ENCODE assay signal across 26 cellular contexts in the genomic region with DNA sequence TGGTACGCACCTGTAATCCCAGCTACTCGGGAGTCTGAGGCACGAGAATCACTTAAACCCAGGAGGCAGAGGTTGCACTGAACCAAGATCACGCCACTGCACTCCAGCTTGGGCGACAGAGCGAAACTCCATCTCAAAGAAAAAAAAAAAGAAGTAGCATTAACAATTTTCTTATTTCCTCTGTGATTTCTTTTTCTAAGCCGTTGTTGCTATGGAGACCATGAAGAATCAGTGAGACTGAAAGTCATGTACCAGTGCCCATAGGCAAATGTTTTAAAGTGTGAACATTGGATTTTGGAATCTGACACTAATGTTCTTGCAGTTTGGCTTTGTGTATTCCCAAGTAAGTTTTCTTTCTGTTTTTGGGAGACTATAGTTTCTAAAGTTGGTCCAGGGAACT.
A peak's percentile ranks its signal among the peaks of the same experiment; 100 is the strongest.
DNase-seq lines count a peak whose midpoint lies in the region; ATAC-seq lines count a peak whose summit lies in the region.
"Had no signal": no experiment of that assay in that cellular context is flagged by ENCODE, and none has a peak within 500 bp of the region (broad histone marks: within the 10 kb centered on the region; RNA-seq: fewer than 3 reads in every experiment).

No MANE protein-coding gene starts in this region.

- no peaks in the 10 kb centered on the region for H3K9me3 ChIP-seq in adipocyte (ENCODE audit: control insufficient read depth, low read length)
- H3K9me3 ChIP-seq: A549, colonic mucosa, gastroesophageal sphincter, lower lobe of right lung, ovary, suprapubic skin had no signal

- DNase-seq in activated T-cell treated with anti-CD3 and anti-CD28 coated beads, Interleukin-2, amount 50 U/mL, for 24 hours = no peak
- DNase-seq in activated T-cell treated with anti-CD3 and anti-CD28 coated beads, Interleukin-2, amount 50 U/mL, for 1 hour = no peak
- DNase-seq in adipocyte (ENCODE audit: low read depth) = peak; percentile 7
- DNase-seq in NCI-H1105 (lab: John Stamatoyannopoulos, UW) = no peak
- DNase-seq in COR-L47 (lab: John Stamatoyannopoulos, UW) = no peak
- DNase-seq: activated CD4-positive, alpha-beta T cell treated with anti-CD3 and anti-CD28 coated beads, Interleukin-2, amount 10 ng/mL, durations not matched to agents 7 days and 5 days; activated gamma-delta T cell treated with Interleukin-2 at 50 U/mL for 16 hours; activated naive CD8-positive, alpha-beta T cell treated with anti-CD3 and anti-CD28 coated beads, Interleukin-2, amount 10 ng/mL, durations not matched to agents 7 days and 5 days; activated T-cell treated with anti-CD3 and anti-CD28 coated beads, Interleukin-2, amount 50 U/mL, for 48 hours; colonic mucosa; DMS53; effector CD8-positive, alpha-beta T cell; hippocampal formation; lower lobe of right lung; NCI-H1694 treated with DMSO at 0.1 percent for 48 hours; NCI-H2171; NCI-H82; ovary had no signal

- H3K9ac ChIP-seq in adipocyte (ENCODE audit: low read length) = no peak overlapping the region

- no peaks in the 10 kb centered on the region for H3K27me3 ChIP-seq in adipocyte (replicated peaks; ENCODE audit: control insufficient read depth, insufficient read depth, low read length)
- H3K27me3 ChIP-seq: colonic mucosa, gastroesophageal sphincter, ovary, suprapubic skin had no signal

- H3K4me3 ChIP-seq in adipocyte (ENCODE audit: low read length) = no peak overlapping the region
- H3K4me3 ChIP-seq: A549, colonic mucosa, gastroesophageal sphincter, GM23338, lower lobe of right lung, ovary, suprapubic skin had no signal

- peaks cover 7% of the 10 kb centered on the region for H3K4me1 ChIP-seq in adipocyte (ENCODE audit: control insufficient read depth, insufficient read depth, low read length)
- H3K4me1 ChIP-seq: colonic mucosa had no signal

- H3K4me3 Mint-ChIP-seq in activated T-cell treated with anti-CD3 and anti-CD28 coated beads, Interleukin-2, amount 50 U/mL, for 24 hours = no peak overlapping the region
- H3K4me3 Mint-ChIP-seq: activated CD4-positive, alpha-beta T cell treated with anti-CD3 and anti-CD28 coated beads, Interleukin-2, amount 10 ng/mL, durations not matched to agents 7 days and 5 days; activated naive CD8-positive, alpha-beta T cell treated with anti-CD3 and anti-CD28 coated beads, Interleukin-2, amount 10 ng/mL, durations not matched to agents 7 days and 5 days; GM23338; stimulated activated effector memory CD8-positive, alpha-beta T cell treated with anti-CD3 and anti-CD28 coated beads, Interleukin-12 subunit alpha, Interleukin-12 subunit beta, amount 100 ng/mL, for 72 hours had no signal

- H3K36me3 Mint-ChIP-seq in activated T-cell treated with anti-CD3 and anti-CD28 coated beads, Interleukin-2, amount 50 U/mL, for 24 hours (ENCODE audit: low read depth) = no peaks in the 10 kb centered on the region

- no peaks in the 10 kb centered on the region for H3K9me3 Mint-ChIP-seq in activated T-cell treated with anti-CD3 and anti-CD28 coated beads, Interleukin-2, amount 50 U/mL, for 24 hours
- H3K9me3 Mint-ChIP-seq: activated CD4-positive, alpha-beta T cell treated with anti-CD3 and anti-CD28 coated beads, Interleukin-2, amount 10 ng/mL, durations not matched to agents 7 days and 5 days; activated naive CD8-positive, alpha-beta T cell treated with anti-CD3 and anti-CD28 coated beads, Interleukin-2, amount 10 ng/mL, durations not matched to agents 7 days and 5 days; GM23338; stimulated activated effector memory CD8-positive, alpha-beta T cell treated with anti-CD3 and anti-CD28 coated beads, Interleukin-12 subunit alpha, Interleukin-12 subunit beta, amount 100 ng/mL, for 72 hours had no signal

- H3K27me3 Mint-ChIP-seq in activated T-cell treated with anti-CD3 and anti-CD28 coated beads, Interleukin-2, amount 50 U/mL, for 24 hours = no peaks in the 10 kb centered on the region
- H3K27me3 Mint-ChIP-seq: activated CD4-positive, alpha-beta T cell treated with anti-CD3 and anti-CD28 coated beads, Interleukin-2, amount 10 ng/mL, durations not matched to agents 7 days and 5 days; activated naive CD8-positive, alpha-beta T cell treated with anti-CD3 and anti-CD28 coated beads, Interleukin-2, amount 10 ng/mL, durations not matched to agents 7 days and 5 days had no signal

- H3K4me1 Mint-ChIP-seq in activated T-cell treated with anti-CD3 and anti-CD28 coated beads, Interleukin-2, amount 50 U/mL, for 24 hours (ENCODE audit: low read depth) = peaks cover 34% of the 10 kb centered on the region

- H3K36me3 ChIP-seq in adipocyte (ENCODE audit: control insufficient read depth, insufficient read depth, low read length, severe bottlenecking) = no peaks in the 10 kb centered on the region
- H3K36me3 ChIP-seq: colonic mucosa, gastroesophageal sphincter, lower lobe of right lung, ovary, suprapubic skin had no signal

- ATAC-seq in HG03571 (IDR thresholded peaks at IDR 0.05; ENCODE audit: unreplicated experiment) = peak; percentile 31
- ATAC-seq in HG02973 (IDR thresholded peaks at IDR 0.05; ENCODE audit: unreplicated experiment) = no peak
- ATAC-seq in HG02571 (IDR thresholded peaks at IDR 0.05; ENCODE audit: unreplicated experiment) = no peak
- ATAC-seq: A549; gastroesophageal sphincter; GM23338; lower lobe of right lung; stimulated activated effector memory CD8-positive, alpha-beta T cell treated with anti-CD3 and anti-CD28 coated beads, Interleukin-12 subunit alpha, Interleukin-12 subunit beta, amount 100 ng/mL, for 72 hours had no signal

- H3K27ac Mint-ChIP-seq in activated T-cell treated with anti-CD3 and anti-CD28 coated beads, Interleukin-2, amount 50 U/mL, for 24 hours = peak overlapping the region; percentile 50
- H3K27ac Mint-ChIP-seq: activated CD4-positive, alpha-beta T cell treated with anti-CD3 and anti-CD28 coated beads, Interleukin-2, amount 10 ng/mL, durations not matched to agents 7 days and 5 days; activated naive CD8-positive, alpha-beta T cell treated with anti-CD3 and anti-CD28 coated beads, Interleukin-2, amount 10 ng/mL, durations not matched to agents 7 days and 5 days; GM23338; stimulated activated effector memory CD8-positive, alpha-beta T cell treated with anti-CD3 and anti-CD28 coated beads, Interleukin-12 subunit alpha, Interleukin-12 subunit beta, amount 100 ng/mL, for 72 hours had no signal
